In genomic region chr2:81858998-81859397, GRCh38 we compare ENCODE assay signal across 21 cellular contexts.
DNase-seq lines count a peak whose midpoint lies in the region; ATAC-seq, FAIRE-seq and TF ChIP-seq lines count a peak whose summit lies in the region.
"Had no signal": no experiment of that assay in that cellular context is flagged by ENCODE, and none has a peak within 500 bp of the region (broad histone marks: within the 10 kb centered on the region; RNA-seq: fewer than 3 reads in every experiment).

No MANE protein-coding gene starts in this region.

- H3K4me3 ChIP-seq in H1 (ENCODE audit: extremely low read depth in 1 of 4, insufficient read depth in 2 of 4, low read depth in 3 of 4, low read length in 4 of 4) (no peak overlapping the region), GM23248 (no peak overlapping the region)
- H3K4me3 ChIP-seq: GM23338, SJSA1 had no signal

- H3K14ac ChIP-seq in H1 (ENCODE audit: insufficient read length): no peak overlapping the region

- no peak for TF ChIP-seq EP300 in H1 (IDR thresholded peaks at IDR 0.05; ENCODE audit: borderline replicate concordance in 1 of 2, low read depth in 2 of 2, low read length in 2 of 2)

- H3K56ac ChIP-seq in H1 (replicated peaks; ENCODE audit: insufficient read length, low read depth, low read length): no peak overlapping the region

- TF ChIP-seq RAD21 in H1 (IDR thresholded peaks at IDR 0.05 in 1 of 2, conservative IDR thresholded peaks at IDR 0.05 in 1 of 2; ENCODE audit: low read depth in 2 of 2, low read length in 2 of 2): no peak

- no peak overlapping the region for H2BK20ac ChIP-seq in H1 (ENCODE audit: low read length)

- in situ Hi-C loops in GM23248 (cut with MboI): no loop called here

- H2BK15ac ChIP-seq in H1 (ENCODE audit: low read length): no peak overlapping the region

- no peak overlapping the region for H2BK5ac ChIP-seq in H1 (ENCODE audit: low read depth, low read length)

- H3K9ac ChIP-seq in H1 (replicated peaks in 1 of 4; ENCODE audit: extremely low read depth in 1 of 4, low read depth in 3 of 4, low read length in 3 of 4) (no peak overlapping the region), GM23248 (no peak overlapping the region)

- H3K27ac ChIP-seq in H1 (ENCODE audit: low read depth, low read length): no peak overlapping the region
- H3K27ac ChIP-seq in GM23248: no peak overlapping the region
- H3K27ac ChIP-seq: SJSA1 had no signal

- no peaks in the 10 kb centered on the region for H3K27me3 ChIP-seq in H1 (replicated peaks in 1 of 4; ENCODE audit: control insufficient read depth in 3 of 4, extremely low read depth in 1 of 4, insufficient read depth in 3 of 4, low read length in 3 of 4)
- H3K27me3 ChIP-seq in GM23248 (replicated peaks; ENCODE audit: insufficient read depth): no peaks in the 10 kb centered on the region
- H3K27me3 ChIP-seq: SJSA1 had no signal

- no peaks in the 10 kb centered on the region for H3F3A ChIP-seq in GM23248 (ENCODE audit: insufficient read depth)

- H4K91ac ChIP-seq in H1 (replicated peaks; ENCODE audit: insufficient read length, low read length): no peak overlapping the region

- H3K23ac ChIP-seq in H1 (ENCODE audit: insufficient read length): no peak overlapping the region

- DNase-seq in DMS53 treated with DMSO at 0.1 percent for 48 hours (lab: John Stamatoyannopoulos, UW; ENCODE audit: unreplicated experiment): peak; percentile 35
- peak; percentile 12 for DNase-seq in NAMALWA (ENCODE audit: low spot score)
- no peak for DNase-seq in H1 (ENCODE audit: low read depth in 1 of 2, low spot score in 2 of 2)
- DNase-seq in SW480 (ENCODE audit: low spot score): no peak
- DNase-seq in amygdala (lab: John Stamatoyannopoulos, UW): no peak
- no peak for DNase-seq in GM23248
- DNase-seq: COR-L47, DMS79, Kasumi-1, NCI-H1092, NCI-H146, NCI-H2081 treated with DMSO at 0.1 percent for 48 hours, NCI-H2227 treated with DMSO at 0.1 percent for 48 hours, NCI-H524, PC-3, T-cell, T1000 had no signal

- H4K8ac ChIP-seq in H1 (ENCODE audit: extremely low read depth, insufficient read depth, low read length): no peak overlapping the region

- no peak overlapping the region for H2BK120ac ChIP-seq in H1 (replicated peaks; ENCODE audit: low read depth, low read length)

- H3K36me3 ChIP-seq in H1 (ENCODE audit: control insufficient read depth in 2 of 4, insufficient read depth in 4 of 4, low read length in 3 of 4) (no peaks in the 10 kb centered on the region), GM23248 (ENCODE audit: low read depth) (no peaks in the 10 kb centered on the region)
- H3K36me3 ChIP-seq: SJSA1 had no signal

- ATAC-seq in HG03432 (IDR thresholded peaks at IDR 0.05; ENCODE audit: unreplicated experiment) (peak; percentile 44), HG03342 (IDR thresholded peaks at IDR 0.05; ENCODE audit: unreplicated experiment) (no peak)
- ATAC-seq: GM23338, PC-3, T-cell had no signal

- no peak overlapping the region for H2BK12ac ChIP-seq in H1 (ENCODE audit: low read depth, low read length)

- no peak overlapping the region for H2AFZ ChIP-seq in H1 (ENCODE audit: low read length)
- H2AFZ ChIP-seq in GM23248: no peak overlapping the region
- H2AFZ ChIP-seq: GM23338 had no signal

- H3K79me2 ChIP-seq in H1 (ENCODE audit: control insufficient read depth in 1 of 2, insufficient read depth in 2 of 2, low read length in 2 of 2) (no peaks in the 10 kb centered on the region), GM23248 (ENCODE audit: insufficient read depth) (no peaks in the 10 kb centered on the region)

- no peak overlapping the region for H2AK5ac ChIP-seq in H1 (ENCODE audit: low read depth, low read length)

- no peak for FAIRE-seq in H1 (lab: Jason Lieb, UNC)

- no peak for TF ChIP-seq POLR2A in H1 (IDR thresholded peaks at IDR 0.05; ENCODE audit: control extremely low read depth in 1 of 2, low read depth in 2 of 2, low read length in 2 of 2)

- no peak overlapping the region for H3K18ac ChIP-seq in H1 (ENCODE audit: extremely low read depth, low read length)

- CTCF ChIA-PET in H1 (lab: Charles Lee; ENCODE audit: partially characterized antibody): interaction anchor here (0.9 kb wide), 1 partner anchor 23 kb away, joined by 3 read pairs; no protein-coding TSS in a partner anchor

- no peaks in the 10 kb centered on the region for H3K9me2 ChIP-seq in GM23248 (ENCODE audit: insufficient read depth)

- POLR2A ChIA-PET in H1 (lab: Charles Lee; ENCODE audit: partially characterized antibody): no interaction called here

- no peak overlapping the region for H3K4me2 ChIP-seq in H1 (ENCODE audit: insufficient read depth in 1 of 2, low read depth in 2 of 2, low read length in 2 of 2)
- no peak overlapping the region for H3K4me2 ChIP-seq in GM23248 (ENCODE audit: unreplicated experiment)
- H3K4me2 ChIP-seq: GM23338 had no signal

- H4K5ac ChIP-seq in H1 (ENCODE audit: insufficient read length, low read depth, low read length): no peak overlapping the region

- WGBS in H1 (ENCODE audit: extremely low coverage in 1 of 2, insufficient coverage in 1 of 2, insufficient read length in 1 of 2, insufficient replicate concordance in 2 of 2, low coverage in 1 of 2, low lambda C conversion rate in 2 of 2, missing lambda C conversion rate in 1 of 2), 2 experiments: 96% methylated on average over 3 of the region's 3 CpGs; no CpG with 5 or more reads in 1 of the 2 experiments
- WGBS in GM23248 (ENCODE audit: low coverage in 1 of 2, low lambda C conversion rate in 2 of 2, missing lambda C conversion rate in 2 of 2), 2 experiments: 25 to 34% methylated on average over 3 of the region's 3 CpGs

- H3K4me1 ChIP-seq in H1 (replicated peaks in 1 of 4; ENCODE audit: control insufficient read depth in 3 of 4, insufficient read depth in 4 of 4, low read length in 3 of 4) (no peaks in the 10 kb centered on the region), GM23248 (ENCODE audit: insufficient read depth) (no peaks in the 10 kb centered on the region)
- H3K4me1 ChIP-seq: SJSA1 had no signal

- H3K79me1 ChIP-seq in H1 (ENCODE audit: low read depth, low read length): no peaks in the 10 kb centered on the region

- H3K9me3 ChIP-seq in H1 (ENCODE audit: insufficient read depth in 2 of 2, low read depth in 1 of 2, low read length in 1 of 2): no peaks in the 10 kb centered on the region
- H3K9me3 ChIP-seq in GM23248 (ENCODE audit: low read depth): no peaks in the 10 kb centered on the region
- H3K9me3 ChIP-seq: SJSA1 had no signal

- H3K4ac ChIP-seq in H1 (replicated peaks; ENCODE audit: insufficient read length, low read depth, low read length): no peak overlapping the region

- TF ChIP-seq CTCF in H1 (IDR thresholded peaks at IDR 0.05; ENCODE audit: control extremely low read depth in 1 of 3, insufficient read depth in 1 of 3, low read depth in 1 of 3, low read length in 3 of 3): no peak

- no peaks in the 10 kb centered on the region for H4K20me1 ChIP-seq in H1 (replicated peaks in 1 of 2; ENCODE audit: control insufficient read depth in 1 of 2, insufficient read depth in 2 of 2, low read length in 2 of 2)
- H4K20me1 ChIP-seq in GM23248 (ENCODE audit: insufficient read depth): no peaks in the 10 kb centered on the region

- no peaks in the 10 kb centered on the region for H3K23me2 ChIP-seq in H1 (ENCODE audit: low read depth, low read length)

TF ChIP-seq in H1, 55 proteins besides CTCF, POLR2A, EP300 and RAD21:
- TF ChIP-seq CHD2 (IDR thresholded peaks at IDR 0.05; ENCODE audit: low read length) (no peak), SRF (IDR thresholded peaks at IDR 0.05; ENCODE audit: low read depth, low read length) (peak; percentile 66), POU5F1 (IDR thresholded peaks at IDR 0.05; ENCODE audit: low read depth, low read length) (no peak)

Comparison
In these comparisons a context has a peak if more than half of its experiments do, and no peak if none do; other contexts are left out.
1. DNase-seq: peak in DMS53 treated with DMSO at 0.1 percent for 48 hours (single experiment) and NAMALWA (single experiment); none in H1 (0 of 2), SW480 (single experiment), amygdala (0 of 56) and GM23248 (single experiment).